24 cellular contexts compared by ENCODE assay signal in the genomic region with DNA sequence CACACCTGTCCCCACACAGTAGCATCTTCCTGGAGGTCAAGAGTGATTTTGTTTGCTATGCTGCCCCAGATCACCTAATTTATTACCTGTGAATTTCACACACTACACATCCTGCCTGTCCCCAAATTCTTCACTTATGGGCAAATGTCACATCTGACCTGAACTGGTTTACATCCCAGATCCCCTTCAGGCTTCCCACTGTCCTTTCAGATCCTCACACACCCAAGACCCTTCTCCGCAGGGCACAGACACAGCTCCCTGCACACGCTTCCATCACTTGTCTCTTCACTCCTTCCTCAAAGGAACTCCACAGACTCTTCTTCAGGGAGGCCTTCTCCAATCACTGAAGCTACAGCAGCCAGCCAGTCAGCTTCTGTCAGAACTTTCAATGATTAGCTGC.
"Had no signal": no experiment of that assay in that cellular context is flagged by ENCODE, and none has a peak within 500 bp of the region (broad histone marks: within the 10 kb centered on the region; RNA-seq: fewer than 3 reads in every experiment).

No MANE protein-coding gene starts in this region.

- H3K4me1 ChIP-seq: ascending aorta, breast epithelium, SJCRH30 had no signal

- H3K4me3 ChIP-seq: ascending aorta, breast epithelium, SJCRH30, SK-N-MC had no signal

- H3K27ac ChIP-seq: ascending aorta, breast epithelium, SJCRH30, SK-N-MC had no signal

- H3K9me3 Mint-ChIP-seq: activated CD4-positive, alpha-beta T cell treated with anti-CD3 and anti-CD28 coated beads, Interleukin-2, amount 10 ng/mL, durations not matched to agents 7 days and 5 days; activated naive CD4-positive, alpha-beta T cell treated with anti-CD3 and anti-CD28 coated beads, Interleukin-2, amount 50 U/mL, for 24 hours; activated naive CD8-positive, alpha-beta T cell treated with anti-CD3 and anti-CD28 coated beads, Interleukin-2, amount 10 ng/mL, durations not matched to agents 7 days and 5 days; activated T-cell treated with anti-CD3 and anti-CD28 coated beads, Interleukin-2, amount 50 U/mL, for 24 hours; activated T-helper 2 cell treated with anti-CD3 and anti-CD28 coated beads, Interferon-gamma antibody, Interleukin-2, Interleukin-4, amounts not matched to agents 10 μg/mL and 5 μg/mL and 100 μg/mL, durations not matched to agents 14 hours and 24 hours and 36 hours; T-helper 1 cell treated with Interleukin-12 subunit alpha and Interleukin-12 subunit beta and Interleukin-4 antibody, amounts not matched to agents 30 μg/mL and 1 μg/mL, for 36 hours; T-helper 2 cell treated with Interferon-gamma antibody and Interleukin-4, amounts not matched to agents 5 μg/mL and 100 μg/mL, for 36 hours had no signal

- H3K36me3 ChIP-seq: ascending aorta, breast epithelium, SJCRH30 had no signal

- H3K27ac Mint-ChIP-seq: activated CD4-positive, alpha-beta T cell treated with anti-CD3 and anti-CD28 coated beads, Interleukin-2, amount 10 ng/mL, durations not matched to agents 7 days and 5 days; activated CD8-positive, alpha-beta T cell treated with anti-CD3 and anti-CD28 coated beads, Interleukin-2, amount 10 ng/mL, durations not matched to agents 7 days and 5 days; activated naive CD4-positive, alpha-beta T cell treated with anti-CD3 and anti-CD28 coated beads, Interleukin-2, amount 50 U/mL, for 24 hours; activated naive CD8-positive, alpha-beta T cell treated with anti-CD3 and anti-CD28 coated beads, Interleukin-2, amount 10 ng/mL, durations not matched to agents 7 days and 5 days; activated T-cell treated with anti-CD3 and anti-CD28 coated beads, Interleukin-2, amount 50 U/mL, for 24 hours; activated T-helper 2 cell treated with anti-CD3 and anti-CD28 coated beads, Interferon-gamma antibody, Interleukin-2, Interleukin-4, amounts not matched to agents 10 μg/mL and 5 μg/mL and 100 μg/mL, durations not matched to agents 14 hours and 24 hours and 36 hours; T-helper 1 cell treated with Interleukin-12 subunit alpha and Interleukin-12 subunit beta and Interleukin-4 antibody, amounts not matched to agents 30 μg/mL and 1 μg/mL, for 36 hours; T-helper 2 cell treated with Interferon-gamma antibody and Interleukin-4, amounts not matched to agents 5 μg/mL and 100 μg/mL, for 36 hours had no signal

- H3K9me3 ChIP-seq: ascending aorta, breast epithelium, SJCRH30 had no signal

- H3K36me3 Mint-ChIP-seq: activated naive CD4-positive, alpha-beta T cell treated with anti-CD3 and anti-CD28 coated beads, Interleukin-2, amount 50 U/mL, for 24 hours; activated naive CD8-positive, alpha-beta T cell treated with anti-CD3 and anti-CD28 coated beads, Interleukin-2, amount 10 ng/mL, durations not matched to agents 7 days and 5 days had no signal

- H3K4me1 Mint-ChIP-seq: activated CD4-positive, alpha-beta T cell treated with anti-CD3 and anti-CD28 coated beads, Interleukin-2, amount 10 ng/mL, durations not matched to agents 7 days and 5 days; activated naive CD4-positive, alpha-beta T cell treated with anti-CD3 and anti-CD28 coated beads, Interleukin-2, amount 50 U/mL, for 24 hours; activated naive CD8-positive, alpha-beta T cell treated with anti-CD3 and anti-CD28 coated beads, Interleukin-2, amount 10 ng/mL, durations not matched to agents 7 days and 5 days had no signal

- DNase-seq: activated CD4-positive, alpha-beta T cell treated with anti-CD3 and anti-CD28 coated beads, Interleukin-2, amount 10 ng/mL, durations not matched to agents 7 days and 5 days; activated CD4-positive, alpha-beta T cell treated with anti-CD3 and anti-CD28 coated beads, Interleukin-2, amount 50 U/mL, for 48 hours; activated CD8-positive, alpha-beta T cell treated with anti-CD3 and anti-CD28 coated beads, Interleukin-2, amount 10 ng/mL, durations not matched to agents 7 days and 5 days; activated gamma-delta T cell; activated naive CD4-positive, alpha-beta T cell treated with Interleukin-2 at 50 U/mL for 16 hours; activated naive CD8-positive, alpha-beta T cell treated with anti-CD3 and anti-CD28 coated beads, Interleukin-2, amount 10 ng/mL, durations not matched to agents 7 days and 5 days; activated T-cell treated with anti-CD3 and anti-CD28 coated beads, Interleukin-2, amount 50 U/mL, for 24 hours; amygdala; NCI-H1092 treated with DMSO at 0.1 percent for 48 hours; NCI-H1417 treated with DMSO at 0.1 percent for 48 hours; NCI-H1930; NCI-H2081 treated with DMSO at 0.1 percent for 48 hours; NCI-H226; NCI-H524 treated with DMSO at 0.1 percent for 48 hours; SHP77; SJCRH30 had no signal

- H3K4me3 Mint-ChIP-seq: activated CD4-positive, alpha-beta T cell treated with anti-CD3 and anti-CD28 coated beads, Interleukin-2, amount 10 ng/mL, durations not matched to agents 7 days and 5 days; activated CD8-positive, alpha-beta T cell treated with anti-CD3 and anti-CD28 coated beads, Interleukin-2, amount 10 ng/mL, durations not matched to agents 7 days and 5 days; activated naive CD4-positive, alpha-beta T cell treated with anti-CD3 and anti-CD28 coated beads, Interleukin-2, amount 50 U/mL, for 24 hours; activated naive CD8-positive, alpha-beta T cell treated with anti-CD3 and anti-CD28 coated beads, Interleukin-2, amount 10 ng/mL, durations not matched to agents 7 days and 5 days; activated T-cell treated with anti-CD3 and anti-CD28 coated beads, Interleukin-2, amount 50 U/mL, for 24 hours; T-helper 1 cell treated with Interleukin-12 subunit alpha and Interleukin-12 subunit beta and Interleukin-4 antibody, amounts not matched to agents 30 μg/mL and 1 μg/mL, for 36 hours; T-helper 2 cell treated with Interferon-gamma antibody and Interleukin-4, amounts not matched to agents 5 μg/mL and 100 μg/mL, for 36 hours had no signal

- H3K27me3 ChIP-seq: ascending aorta, breast epithelium, SJCRH30 had no signal

- ATAC-seq: activated CD8-positive, alpha-beta T cell treated with anti-CD3 and anti-CD28 coated beads, Interleukin-2, amount 10 ng/mL, durations not matched to agents 7 days and 5 days; Panc1 had no signal
